In genomic region chr11:69496202-69496557, GRCh38 we compare ENCODE assay signal across 19 cellular contexts. TPM values are rescaled to one million over a fixed set of nuclear protein-coding genes. Genes with fewer than 3 reads are reported as not detected.
DNase-seq lines count a peak whose midpoint lies in the region; ATAC-seq, FAIRE-seq and TF ChIP-seq lines count a peak whose summit lies in the region.
"Had no signal": no experiment of that assay in that cellular context is flagged by ENCODE, and none has a peak within 500 bp of the region (broad histone marks: within the 10 kb centered on the region; RNA-seq: fewer than 3 reads in every experiment).

No MANE protein-coding gene starts in this region.

- TF ChIP-seq POLR2A in endothelial cell of umbilical vein (IDR thresholded peaks at IDR 0.05; ENCODE audit: low read depth, low read length) = no peak
- no peak for TF ChIP-seq POLR2A in GM12891 (IDR thresholded peaks at IDR 0.05; ENCODE audit: low read depth, low read length)

- H3K4me1 ChIP-seq in endothelial cell of umbilical vein (ENCODE audit: control insufficient read depth, extremely low read depth, insufficient read depth, low read length) (peaks cover 29% of the 10 kb centered on the region), lung (ENCODE audit: control insufficient read depth in 2 of 2, insufficient read depth in 2 of 2, low read length in 2 of 2) (peaks cover 0 to 26% of the 10 kb centered on the region in 2 donors), skeletal muscle tissue (ENCODE audit: control insufficient read depth in 3 of 3, insufficient read depth in 3 of 3, low read length in 3 of 3) (peaks cover 19 to 44% (median 31%) of the 10 kb centered on the region in 3 donors)
- H3K4me1 ChIP-seq: adrenal gland had no signal

- TF ChIP-seq CTCF in endothelial cell of umbilical vein (IDR thresholded peaks at IDR 0.05; ENCODE audit: extremely low read depth in 1 of 2, insufficient read depth in 1 of 2, low read depth in 1 of 2, low read length in 2 of 2) (no peak), lung (IDR thresholded peaks at IDR 0.05; ENCODE audit: control extremely low read depth, extremely low read depth) (no peak)

- no peaks in the 10 kb centered on the region for H4K20me1 ChIP-seq in endothelial cell of umbilical vein (replicated peaks; ENCODE audit: control insufficient read depth, extremely low read depth, insufficient read depth, low read length)

- peak; percentile 26 for FAIRE-seq in HTR-8/SVneo (lab: Jason Lieb, UNC)
- FAIRE-seq in endothelial cell of umbilical vein (lab: Jason Lieb, UNC) = no peak
- FAIRE-seq in GM12891 (lab: Jason Lieb, UNC) = no peak
- FAIRE-seq: endometrium, frontal cortex had no signal

- H3K9me3 ChIP-seq in endothelial cell of umbilical vein (replicated peaks; ENCODE audit: control insufficient read depth, insufficient read depth, low read length) (no peaks in the 10 kb centered on the region), lung (ENCODE audit: control insufficient read depth in 2 of 2, insufficient read depth in 1 of 2, low read length in 1 of 2) (no peaks in the 10 kb centered on the region), skeletal muscle tissue (ENCODE audit: control insufficient read depth in 3 of 3, low read length in 3 of 3) (no peaks in the 10 kb centered on the region)
- H3K9me3 ChIP-seq: adrenal gland, left lung had no signal

- no peak for DNase-seq in HTR-8/SVneo (ENCODE audit: insufficient read length, low spot score)
- DNase-seq in endothelial cell of umbilical vein (ENCODE audit: low read depth, low spot score) = no peak
- no peak for DNase-seq in lung (ENCODE audit: low spot score)
- DNase-seq in activated naive CD4-positive, alpha-beta T cell treated with anti-CD3 and anti-CD28 coated beads, Interleukin-2, amount 10 ng/mL, durations not matched to agents 7 days and 5 days = no peak
- no peak for DNase-seq in GM12891 (ENCODE audit: insufficient read length, low spot score)
- no peak for DNase-seq in NCI-H187 (lab: John Stamatoyannopoulos, UW)
- DNase-seq in AG08395 (ENCODE audit: low spot score) = no peak
- DNase-seq: activated CD8-positive, alpha-beta memory T cell treated with anti-CD3 and anti-CD28 coated beads, Interleukin-2, amount 10 ng/mL, durations not matched to agents 7 days and 5 days; adrenal gland; NCI-H1930 had no signal

- H3K4me1 Mint-ChIP-seq in activated naive CD4-positive, alpha-beta T cell treated with anti-CD3 and anti-CD28 coated beads, Interleukin-2, amount 10 ng/mL, durations not matched to agents 7 days and 5 days = no peaks in the 10 kb centered on the region
- H3K4me1 Mint-ChIP-seq: activated CD8-positive, alpha-beta memory T cell treated with anti-CD3 and anti-CD28 coated beads, Interleukin-2, amount 10 ng/mL, durations not matched to agents 7 days and 5 days had no signal

- H3K27ac Mint-ChIP-seq in activated naive CD4-positive, alpha-beta T cell treated with anti-CD3 and anti-CD28 coated beads, Interleukin-2, amount 10 ng/mL, durations not matched to agents 7 days and 5 days = no peak overlapping the region
- H3K27ac Mint-ChIP-seq: activated CD8-positive, alpha-beta memory T cell treated with anti-CD3 and anti-CD28 coated beads, Interleukin-2, amount 10 ng/mL, durations not matched to agents 7 days and 5 days; activated T-helper 2 cell treated with anti-CD3 and anti-CD28 coated beads, Interferon-gamma antibody, Interleukin-2, Interleukin-4, amounts not matched to agents 10 μg/mL and 5 μg/mL and 100 μg/mL, durations not matched to agents 14 hours and 24 hours and 36 hours; T-helper 2 cell treated with Interferon-gamma antibody and Interleukin-4, amounts not matched to agents 5 μg/mL and 100 μg/mL, for 36 hours had no signal

- H3K27ac ChIP-seq in endothelial cell of umbilical vein (ENCODE audit: insufficient read depth, low read depth, low read length) (peak overlapping the region; percentile 91), lung (ENCODE audit: low read depth in 1 of 2, low read length in 1 of 2) (peak overlapping the region; percentile 73 to 90), skeletal muscle tissue (ENCODE audit: low read depth, low read length) (no peak overlapping the region)

- POLR2A ChIA-PET in endothelial cell of umbilical vein (lab: Charles Lee) = no interaction called here

- H2AFZ ChIP-seq in endothelial cell of umbilical vein (ENCODE audit: low read depth, low read length) = no peak overlapping the region

- H3K27me3 Mint-ChIP-seq in activated naive CD4-positive, alpha-beta T cell treated with anti-CD3 and anti-CD28 coated beads, Interleukin-2, amount 10 ng/mL, durations not matched to agents 7 days and 5 days = peaks cover 31% of the 10 kb centered on the region
- H3K27me3 Mint-ChIP-seq: activated CD8-positive, alpha-beta memory T cell treated with anti-CD3 and anti-CD28 coated beads, Interleukin-2, amount 10 ng/mL, durations not matched to agents 7 days and 5 days had no signal

- no peaks in the 10 kb centered on the region for H3K9me3 Mint-ChIP-seq in activated naive CD4-positive, alpha-beta T cell treated with anti-CD3 and anti-CD28 coated beads, Interleukin-2, amount 10 ng/mL, durations not matched to agents 7 days and 5 days
- H3K9me3 Mint-ChIP-seq: activated T-helper 2 cell treated with anti-CD3 and anti-CD28 coated beads, Interferon-gamma antibody, Interleukin-2, Interleukin-4, amounts not matched to agents 10 μg/mL and 5 μg/mL and 100 μg/mL, durations not matched to agents 14 hours and 24 hours and 36 hours; T-helper 2 cell treated with Interferon-gamma antibody and Interleukin-4, amounts not matched to agents 5 μg/mL and 100 μg/mL, for 36 hours had no signal

- H3K4me3 ChIP-seq in endothelial cell of umbilical vein (replicated peaks in 1 of 3; ENCODE audit: insufficient read depth in 1 of 3, low read depth in 1 of 3, low read length in 3 of 3) = no peak overlapping the region
- no peak overlapping the region for H3K4me3 ChIP-seq in lung
- H3K4me3 ChIP-seq in skeletal muscle tissue (ENCODE audit: low read length in 3 of 3) = no peak overlapping the region
- H3K4me3 ChIP-seq: adrenal gland, left lung had no signal

- H3K79me2 ChIP-seq in endothelial cell of umbilical vein (ENCODE audit: control insufficient read depth, insufficient read depth, low read length) = no peaks in the 10 kb centered on the region

- H3K4me3 Mint-ChIP-seq in activated naive CD4-positive, alpha-beta T cell treated with anti-CD3 and anti-CD28 coated beads, Interleukin-2, amount 10 ng/mL, durations not matched to agents 7 days and 5 days = no peak overlapping the region
- H3K4me3 Mint-ChIP-seq: activated CD8-positive, alpha-beta memory T cell treated with anti-CD3 and anti-CD28 coated beads, Interleukin-2, amount 10 ng/mL, durations not matched to agents 7 days and 5 days; T-helper 2 cell treated with Interferon-gamma antibody and Interleukin-4, amounts not matched to agents 5 μg/mL and 100 μg/mL, for 36 hours had no signal

- no peak overlapping the region for H3K4me2 ChIP-seq in endothelial cell of umbilical vein (ENCODE audit: insufficient read depth, low read length)

- H3K27me3 ChIP-seq in endothelial cell of umbilical vein (ENCODE audit: control insufficient read depth in 2 of 2, insufficient read depth in 2 of 2, low read length in 2 of 2) (no peaks in the 10 kb centered on the region), lung (ENCODE audit: control insufficient read depth, insufficient read depth) (no peaks in the 10 kb centered on the region), skeletal muscle tissue (ENCODE audit: control insufficient read depth in 3 of 3, insufficient read depth in 3 of 3, low read length in 3 of 3) (no peaks in the 10 kb centered on the region)
- H3K27me3 ChIP-seq: adrenal gland, left lung had no signal

- intact Hi-C loops in endothelial cell of umbilical vein (cut with micrococcal nuclease) = loop anchor here (2.0 kb wide), 1 partner anchor 365 kb away; no protein-coding TSS in a partner anchor

- WGBS in lung, 2 donors = 85 to 91% methylated on average over 10 of the region's 10 CpGs

- dilution Hi-C loops in endothelial cell of umbilical vein (cut with MboI; ENCODE audit: extremely low pct_ligation_motif_present, low sequenced_read_pairs) = no loop called here

- H3K9me1 ChIP-seq in endothelial cell of umbilical vein (replicated peaks; ENCODE audit: control insufficient read depth, extremely low read depth, insufficient read depth, low read length) = no peaks in the 10 kb centered on the region

- H3K36me3 ChIP-seq in endothelial cell of umbilical vein (ENCODE audit: control insufficient read depth in 2 of 2, extremely low read depth in 1 of 2, insufficient read depth in 2 of 2, low read length in 2 of 2) (no peaks in the 10 kb centered on the region), lung (ENCODE audit: control insufficient read depth in 2 of 2, insufficient read depth in 2 of 2, low read length in 2 of 2) (no peaks in the 10 kb centered on the region), skeletal muscle tissue (ENCODE audit: control insufficient read depth in 3 of 3, insufficient read depth in 3 of 3, low read length in 3 of 3) (no peaks in the 10 kb centered on the region)
- H3K36me3 ChIP-seq: adrenal gland, left lung had no signal

- H3K36me3 Mint-ChIP-seq in activated naive CD4-positive, alpha-beta T cell treated with anti-CD3 and anti-CD28 coated beads, Interleukin-2, amount 10 ng/mL, durations not matched to agents 7 days and 5 days = no peaks in the 10 kb centered on the region
- H3K36me3 Mint-ChIP-seq: activated CD8-positive, alpha-beta memory T cell treated with anti-CD3 and anti-CD28 coated beads, Interleukin-2, amount 10 ng/mL, durations not matched to agents 7 days and 5 days had no signal

- CTCF ChIA-PET in endothelial cell of umbilical vein (lab: Charles Lee) = interaction anchor here (0.8 to 1.7 kb wide), 4 partner anchors 27 to 365 kb away, joined by 3 to 6 read pairs (median 3); no protein-coding TSS in a partner anchor
- CTCF ChIA-PET in activated naive CD4-positive, alpha-beta T cell treated with anti-CD3 and anti-CD28 coated beads, Interleukin-2, amount 10 ng/mL, durations not matched to agents 7 days and 5 days (lab: Charles Lee) = no interaction called here

- H3K9ac ChIP-seq in endothelial cell of umbilical vein (replicated peaks; ENCODE audit: extremely low read depth, insufficient read depth, low read length) (peak overlapping the region; percentile 76), skeletal muscle tissue (ENCODE audit: low read depth in 1 of 3, low read length in 3 of 3) (peak overlapping the region; percentile 48 to 51 (median 50))

- ATAC-seq in lung (ENCODE audit: insufficient read depth, low FRiP score) = no peak
- ATAC-seq: activated CD4-positive, CD25-positive, alpha-beta regulatory T cell treated with anti-CD3 and anti-CD28 coated beads, Interleukin-2, amount 50 U/mL, for 24 hours; activated CD8-positive, alpha-beta memory T cell treated with anti-CD3 and anti-CD28 coated beads, Interleukin-2, amount 10 ng/mL, durations not matched to agents 7 days and 5 days had no signal

- BruUV-seq in endothelial cell of umbilical vein (replicated peaks; lab: Mats Ljungman, UMichigan) = no TSS peak

RNA-seq across cellular contexts. Expression of gene LINC01488, which starts 14.7 kb away (rescaled TPM):
- total RNA-seq in endothelial cell of umbilical vein = not detected in 2 replicates
- not detected in 2 replicates for polyA plus RNA-seq in endothelial cell of umbilical vein
- polyA plus RNA-seq in endothelial cell of umbilical vein (2011; cell fraction: cytosol; rRNA removed) = not detected in 2 replicates
- not detected in 2 replicates for polyA plus RNA-seq in endothelial cell of umbilical vein (2011; cell fraction: nucleus; rRNA removed)
- polyA plus RNA-seq in endothelial cell of umbilical vein (2012) = not detected in 2 replicates
- not detected in 2 replicates for polyA minus RNA-seq in endothelial cell of umbilical vein
- not detected for polyA minus RNA-seq in endothelial cell of umbilical vein (2011; cell fraction: cytosol; rRNA and poly(A)+ RNA removed)
- not detected in 2 replicates for polyA minus RNA-seq in endothelial cell of umbilical vein (2011; cell fraction: nucleus; rRNA and poly(A)+ RNA removed)
- total RNA-seq in lung = not detected
- polyA plus RNA-seq in lung = not detected
- total RNA-seq in skeletal muscle tissue = not detected
- not detected for polyA plus RNA-seq in GM12891 (2012; ENCODE audit: low read depth, missing spikeins)
- total RNA-seq: activated CD8-positive, alpha-beta memory T cell treated with anti-CD3 and anti-CD28 coated beads, Interleukin-2, amount 10 ng/mL, durations not matched to agents 7 days and 5 days; activated T-helper 2 cell treated with anti-CD3 and anti-CD28 coated beads, Interferon-gamma antibody, Interleukin-2, Interleukin-4, amounts not matched to agents 10 μg/mL and 5 μg/mL and 100 μg/mL, durations not matched to agents 14 hours and 24 hours and 36 hours; adrenal gland; frontal cortex; left lung; NCI-H460; subcutaneous adipose tissue had no signal
- polyA plus RNA-seq: adrenal gland had no signal
